In the genomic region with DNA sequence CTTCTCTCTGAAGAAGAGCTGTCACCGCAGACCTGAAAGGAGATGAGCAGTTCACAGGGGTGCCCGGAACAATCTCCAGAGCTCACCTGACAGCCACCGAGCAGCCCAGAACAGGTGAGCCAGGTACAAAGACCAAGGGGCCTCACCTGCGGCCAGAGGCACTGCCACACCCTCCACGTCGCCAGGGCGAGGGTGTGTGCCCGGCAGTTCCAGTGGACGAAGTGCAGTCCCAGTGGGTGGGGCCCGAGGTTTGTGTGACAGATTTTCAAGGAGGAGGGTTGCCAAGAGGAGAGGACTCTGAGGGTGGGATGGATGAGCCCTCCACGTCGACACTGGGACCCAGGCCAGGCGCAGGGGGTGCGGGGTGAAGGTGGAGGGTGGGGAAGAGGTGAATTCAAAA, we compare ENCODE assay signal across 28 cellular contexts.
A peak's percentile ranks its signal among the peaks of the same experiment; 100 is the strongest.
DNase-seq lines count a peak whose midpoint lies in the region; ATAC-seq and TF ChIP-seq lines count a peak whose summit lies in the region.
"Had no signal": no experiment of that assay in that cellular context is flagged by ENCODE, and none has a peak within 500 bp of the region (broad histone marks: within the 10 kb centered on the region; RNA-seq: fewer than 3 reads in every experiment).

No MANE protein-coding gene starts in this region.

- H3K36me3 ChIP-seq in heart right ventricle (no peaks in the 10 kb centered on the region), duodenal mucosa (ENCODE audit: control insufficient read depth in 1 of 2, insufficient read depth in 2 of 2, low read length in 2 of 2) (peaks cover 0 to 2% of the 10 kb centered on the region in 2 donors)
- H3K36me3 ChIP-seq: ovary had no signal

- ATAC-seq in Right ventricle myocardium inferior (no peak), heart right ventricle (no peak), T-cell (replicated peaks in 1 of 4) (no peak)
- ATAC-seq in effector memory CD8-positive, alpha-beta T cell (replicated peaks): no peak
- ATAC-seq: activated CD4-positive, CD25-positive, alpha-beta regulatory T cell treated with anti-CD3 and anti-CD28 coated beads, Interleukin-2, amount 50 U/mL, for 24 hours; activated naive CD4-positive, alpha-beta T cell treated with anti-CD3 and anti-CD28 coated beads, Interleukin-2, amount 50 U/mL, for 72 hours had no signal

- H3K4me1 Mint-ChIP-seq in T-cell: peaks cover 4 to 30% (median 21%) of the 10 kb centered on the region in 3 donors
- peaks cover 9 to 10% of the 10 kb centered on the region in 2 donors for H3K4me1 Mint-ChIP-seq in effector memory CD8-positive, alpha-beta T cell (ENCODE audit: low read depth in 2 of 2)

- H3K27me3 ChIP-seq in heart right ventricle (peaks cover 0 to 15% (median 0%) of the 10 kb centered on the region in 7 donors), duodenal mucosa (ENCODE audit: control insufficient read depth in 1 of 2, insufficient read depth in 2 of 2, low read length in 2 of 2) (no peaks in the 10 kb centered on the region)
- H3K27me3 ChIP-seq: ovary had no signal

- POLR2A ChIA-PET in T-cell (lab: Charles Lee): no interaction called here

- no peak overlapping the region for H3K27ac Mint-ChIP-seq in T-cell
- peak overlapping the region in 1 of 2 donors; percentile 51 for H3K27ac Mint-ChIP-seq in effector memory CD8-positive, alpha-beta T cell
- H3K27ac Mint-ChIP-seq: activated naive CD4-positive, alpha-beta T cell treated with anti-CD3 and anti-CD28 coated beads, Interleukin-2, amount 50 U/mL, for 72 hours; activated T-helper 2 cell treated with anti-CD3 and anti-CD28 coated beads, Interferon-gamma antibody, Interleukin-2, Interleukin-4, amounts not matched to agents 10 μg/mL and 5 μg/mL and 100 μg/mL, durations not matched to agents 14 hours and 24 hours and 36 hours; nephron had no signal

- H3K4me3 ChIP-seq in heart right ventricle (no peak overlapping the region), duodenal mucosa (ENCODE audit: low read depth in 1 of 2, low read length in 2 of 2) (peak overlapping the region; percentile 61 to 67)
- H3K4me3 ChIP-seq: A549, GM23248, ovary had no signal

- no peak overlapping the region for H3K4me3 Mint-ChIP-seq in T-cell
- H3K4me3 Mint-ChIP-seq in effector memory CD8-positive, alpha-beta T cell: no peak overlapping the region
- H3K4me3 Mint-ChIP-seq: CD4-positive, alpha-beta memory T cell; nephron had no signal

- H3K9ac ChIP-seq in duodenal mucosa (ENCODE audit: low read depth in 1 of 2, low read length in 2 of 2): peak overlapping the region; percentile 81 to 92
- H3K9ac ChIP-seq: GM23248 had no signal

- H3K4me1 ChIP-seq in heart right ventricle: no peaks in the 10 kb centered on the region
- H3K4me1 ChIP-seq in duodenal mucosa (ENCODE audit: control insufficient read depth in 1 of 2, insufficient read depth in 2 of 2, low read length in 2 of 2): peaks cover 43 to 48% of the 10 kb centered on the region in 2 donors
- H3K4me1 ChIP-seq: A549 had no signal

- 84 to 85% methylated on average over 14 of the region's 14 CpGs for WGBS in heart right ventricle, 2 donors

- no peaks in the 10 kb centered on the region for H3K36me3 Mint-ChIP-seq in T-cell
- peaks cover 4% of the 10 kb centered on the region for H3K36me3 Mint-ChIP-seq in effector memory CD8-positive, alpha-beta T cell (ENCODE audit: insufficient read depth)
- H3K36me3 Mint-ChIP-seq: activated naive CD4-positive, alpha-beta T cell treated with anti-CD3 and anti-CD28 coated beads, Interleukin-2, amount 50 U/mL, for 72 hours; CD4-positive, alpha-beta memory T cell had no signal

- CTCF ChIA-PET in T-cell (lab: Charles Lee): no interaction called here

- H3K27ac ChIP-seq in heart right ventricle (no peak overlapping the region), duodenal mucosa (ENCODE audit: low read depth, low read length) (peak overlapping the region; percentile 95)
- H3K27ac ChIP-seq: A549, GM23248, HL-60, ovary had no signal

- no peaks in the 10 kb centered on the region for H3K27me3 Mint-ChIP-seq in T-cell
- H3K27me3 Mint-ChIP-seq in effector memory CD8-positive, alpha-beta T cell: no peaks in the 10 kb centered on the region
- H3K27me3 Mint-ChIP-seq: CD4-positive, alpha-beta memory T cell had no signal

- H3K9me3 ChIP-seq in heart right ventricle (no peaks in the 10 kb centered on the region), duodenal mucosa (ENCODE audit: control insufficient read depth in 1 of 2, low read length in 2 of 2) (no peaks in the 10 kb centered on the region)
- H3K9me3 ChIP-seq: A549, ovary had no signal

- DNase-seq in Right ventricle myocardium inferior (ENCODE audit: missing footprints): peak; percentile 6
- DNase-seq in heart right ventricle: no peak
- DNase-seq in mucosa of gallbladder (ENCODE audit: low spot score): peak; percentile 76
- no peak for DNase-seq in NCI-H2107 (lab: John Stamatoyannopoulos, UW)
- DNase-seq in HuH-7.5 (ENCODE audit: low spot score): no peak
- no peak for DNase-seq in T-cell
- no peak for DNase-seq in effector memory CD8-positive, alpha-beta T cell
- DNase-seq: activated CD4-positive, alpha-beta T cell treated with anti-CD3 and anti-CD28 coated beads, Interleukin-2, amount 50 U/mL, for 48 hours; CD4-positive, alpha-beta memory T cell; DMS153; effector memory CD4-positive, alpha-beta T cell; erythroblast; GM23248; head of caudate nucleus; Kasumi-1; NCI-H146; NCI-H2171; NCI-H510A treated with DMSO at 0.1 percent for 48 hours; ovary; stimulated activated CD4-positive, alpha-beta T cell treated with anti-CD3 and anti-CD28 coated beads, Interleukin-2, amount 100 ng/mL, for 48 hours; T-helper 1 cell had no signal

- H3K9me3 Mint-ChIP-seq in T-cell: no peaks in the 10 kb centered on the region
- H3K9me3 Mint-ChIP-seq in effector memory CD8-positive, alpha-beta T cell: no peaks in the 10 kb centered on the region
- H3K9me3 Mint-ChIP-seq: activated naive CD4-positive, alpha-beta T cell treated with anti-CD3 and anti-CD28 coated beads, Interleukin-2, amount 50 U/mL, for 72 hours; activated T-helper 2 cell treated with anti-CD3 and anti-CD28 coated beads, Interferon-gamma antibody, Interleukin-2, Interleukin-4, amounts not matched to agents 10 μg/mL and 5 μg/mL and 100 μg/mL, durations not matched to agents 14 hours and 24 hours and 36 hours; CD4-positive, alpha-beta memory T cell; nephron had no signal

- intact Hi-C loops in Right ventricle myocardium inferior (cut with DNase I): no loop called here
- intact Hi-C loops in heart right ventricle (cut with DNase I): no loop called here

- no peak for TF ChIP-seq CTCF in heart right ventricle (IDR thresholded peaks at IDR 0.05)

Comparison
In these comparisons a context has a peak if more than half of its experiments do, and no peak if none do; other contexts are left out.
1. DNase-seq: peak in Right ventricle myocardium inferior (single experiment) and mucosa of gallbladder (single experiment); none in heart right ventricle (0 of 2), NCI-H2107 (single experiment), HuH-7.5 (single experiment), T-cell (0 of 34) and effector memory CD8-positive, alpha-beta T cell (0 of 3).
2. H3K4me3 ChIP-seq: peak in duodenal mucosa (2 of 2); none in heart right ventricle (0 of 10).